21 cellular contexts compared by ENCODE assay signal in genomic region chr4:144343143-144343755, GRCh38.
DNase-seq lines count a peak whose midpoint lies in the region; ATAC-seq lines count a peak whose summit lies in the region.
"Had no signal": no experiment of that assay in that cellular context is flagged by ENCODE, and none has a peak within 500 bp of the region (broad histone marks: within the 10 kb centered on the region; RNA-seq: fewer than 3 reads in every experiment).

No MANE protein-coding gene starts in this region.

- H3K27me3 ChIP-seq in ACC112 (ENCODE audit: insufficient read depth, low read length) = no peaks in the 10 kb centered on the region
- H3K27me3 ChIP-seq: esophagus muscularis mucosa, heart right ventricle, uterus had no signal

- ATAC-seq in GM21529 (IDR thresholded peaks at IDR 0.05; ENCODE audit: unreplicated experiment) (peak; percentile 60), GM18861 (IDR thresholded peaks at IDR 0.05; ENCODE audit: unreplicated experiment) (no peak), HG02588 (IDR thresholded peaks at IDR 0.05; ENCODE audit: unreplicated experiment) (no peak)
- ATAC-seq: heart right ventricle had no signal

- H3K27ac ChIP-seq in ACC112 (ENCODE audit: low read depth, low read length) = no peak overlapping the region
- H3K27ac ChIP-seq: esophagus muscularis mucosa, heart right ventricle, uterus had no signal

- peaks cover 7% of the 10 kb centered on the region for H3K4me1 ChIP-seq in ACC112 (ENCODE audit: control insufficient read depth, insufficient read depth, low read length, unreplicated experiment)
- H3K4me1 ChIP-seq: esophagus muscularis mucosa, HAP-1, heart right ventricle, uterus had no signal

- DNase-seq in MV-4-11 (lab: John Stamatoyannopoulos, UW) (peak; percentile 86), fibroblast of gingiva (ENCODE audit: low read depth) (peak; percentile 56), NCI-H146 (lab: John Stamatoyannopoulos, UW) (no peak)
- no peak for DNase-seq in activated CD4-positive, alpha-beta T cell treated with anti-CD3 and anti-CD28 coated beads, Interleukin-2, amount 50 U/mL, for 4 hours
- DNase-seq: ACHN; activated CD4-positive, alpha-beta T cell treated with anti-CD3 and anti-CD28 coated beads, Interleukin-2, amount 50 U/mL, for 1 hour; amygdala; central memory CD4-positive, alpha-beta T cell; DMS153; heart right ventricle; KBM-7; NCI-H2029 treated with DMSO at 0.1 percent for 48 hours; SHP77; stimulated activated CD4-positive, alpha-beta T cell treated with anti-CD3 and anti-CD28 coated beads, Interleukin-4, amount 100 ng/mL, for 24 hours; uterus had no signal

- no peaks in the 10 kb centered on the region for H3K79me2 ChIP-seq in ACC112 (ENCODE audit: control insufficient read depth, insufficient read depth, low read length, unreplicated experiment)

- H2AFZ ChIP-seq in ACC112 (ENCODE audit: low read length, unreplicated experiment) = no peak overlapping the region

- no peaks in the 10 kb centered on the region for H3K36me3 ChIP-seq in ACC112 (ENCODE audit: insufficient read depth, low read length)
- H3K36me3 ChIP-seq: esophagus muscularis mucosa, HAP-1, heart right ventricle, uterus had no signal

- H3K4me3 ChIP-seq in ACC112 (ENCODE audit: low read depth, low read length) = peak overlapping the region; percentile 36; the same call in 1 of the 2 replicates
- H3K4me3 ChIP-seq: esophagus muscularis mucosa, HAP-1, heart right ventricle, uterus had no signal

Comparison
In these comparisons a context has a peak if more than half of its experiments do, and no peak if none do; other contexts are left out.
1. DNase-seq: peak in MV-4-11 (single experiment) and fibroblast of gingiva (single experiment); none in activated CD4-positive, alpha-beta T cell treated with anti-CD3 and anti-CD28 coated beads, Interleukin-2, amount 50 U/mL, for 4 hours (0 of 2) and NCI-H146 (single experiment).